33 cellular contexts compared by ENCODE assay signal in genomic region chr6:116799945-116800344, GRCh38. TPM values are rescaled to one million over a fixed set of nuclear protein-coding genes. Genes with fewer than 3 reads are reported as not detected.
"Had no signal": no experiment of that assay in that cellular context is flagged by ENCODE, and none has a peak within 500 bp of the region (broad histone marks: within the 10 kb centered on the region; RNA-seq: fewer than 3 reads in every experiment).

No MANE protein-coding gene starts in this region.

- H3K27ac ChIP-seq: stomach, suprapubic skin, testis, thoracic aorta, thyroid gland, tibial artery, tibial nerve, transverse colon, upper lobe of left lung, upper lobe of right lung, uterus, vagina had no signal

- ATAC-seq: stimulated activated effector memory CD8-positive, alpha-beta T cell treated with anti-CD3 and anti-CD28 coated beads, Interleukin-12 subunit alpha, Interleukin-12 subunit beta, amount 100 ng/mL, for 72 hours; stimulated activated memory B cell treated with anti-CD40 and anti-IgM and Interleukin-4, amounts not matched to agents 10 μg/mL and 1 μg/mL and 100 μg/mL, for 72 hours; stimulated activated naive B cell treated with anti-CD40 and anti-IgM and Interleukin-4, amounts not matched to agents 10 μg/mL and 1 μg/mL and 100 μg/mL, for 72 hours; stimulated activated naive CD8-positive, alpha-beta T cell treated with anti-CD3 and anti-CD28 coated beads, Interleukin-15, amount 100 ng/mL, for 72 hours; stimulated activated naive CD8-positive, alpha-beta T cell treated with anti-CD3 and anti-CD28 coated beads, Interleukin-15, Interleukin-2, amounts not matched to agents 100 U/mL and 50 U/mL, for 24 hours; upper lobe of right lung had no signal

- H3K27ac Mint-ChIP-seq: stimulated activated effector memory CD8-positive, alpha-beta T cell treated with anti-CD3 and anti-CD28 coated beads, Interleukin-12 subunit alpha, Interleukin-12 subunit beta, amount 100 ng/mL, for 72 hours; stimulated activated memory B cell treated with anti-CD40 and anti-IgM and Interleukin-4, amounts not matched to agents 10 μg/mL and 1 μg/mL and 100 μg/mL, for 72 hours; stimulated activated naive B cell treated with anti-CD40 and anti-IgM and Interleukin-4, amounts not matched to agents 10 μg/mL and 1 μg/mL and 100 μg/mL, for 72 hours; stimulated activated naive CD8-positive, alpha-beta T cell treated with anti-CD3 and anti-CD28 coated beads, Interleukin-15, Interleukin-2, amounts not matched to agents 100 ng/mL and 50 ng/mL, for 24 hours; type B pancreatic cell had no signal

- FAIRE-seq: urothelium cell line had no signal

- H3K9me3 ChIP-seq: stomach, suprapubic skin, testis, thoracic aorta, thyroid gland, tibial artery, tibial nerve, transverse colon, upper lobe of left lung, upper lobe of right lung, uterus, vagina had no signal

- H3K4me1 ChIP-seq: stomach, suprapubic skin, testis, thyroid gland, tibial artery, tibial nerve, transverse colon, upper lobe of left lung, upper lobe of right lung, uterus, vagina had no signal

- H3K27me3 ChIP-seq: stomach, suprapubic skin, testis, thyroid gland, tibial artery, tibial nerve, transverse colon, upper lobe of left lung, upper lobe of right lung, uterus, vagina had no signal

- H3K36me3 Mint-ChIP-seq: stimulated activated effector memory CD8-positive, alpha-beta T cell treated with anti-CD3 and anti-CD28 coated beads, Interleukin-12 subunit alpha, Interleukin-12 subunit beta, amount 100 ng/mL, for 72 hours; stimulated activated memory B cell treated with anti-CD40 and anti-IgM and Interleukin-4, amounts not matched to agents 10 μg/mL and 1 μg/mL and 100 μg/mL, for 72 hours; stimulated activated naive B cell treated with anti-CD40 and anti-IgM and Interleukin-4, amounts not matched to agents 10 μg/mL and 1 μg/mL and 100 μg/mL, for 72 hours; type B pancreatic cell had no signal

- H3K4me3 Mint-ChIP-seq: stimulated activated effector memory CD8-positive, alpha-beta T cell treated with anti-CD3 and anti-CD28 coated beads, Interleukin-12 subunit alpha, Interleukin-12 subunit beta, amount 100 ng/mL, for 72 hours; stimulated activated memory B cell treated with anti-CD40 and anti-IgM and Interleukin-4, amounts not matched to agents 10 μg/mL and 1 μg/mL and 100 μg/mL, for 72 hours; stimulated activated naive B cell treated with anti-CD40 and anti-IgM and Interleukin-4, amounts not matched to agents 10 μg/mL and 1 μg/mL and 100 μg/mL, for 72 hours; stimulated activated naive CD8-positive, alpha-beta T cell treated with anti-CD3 and anti-CD28 coated beads, Interleukin-15, amount 100 ng/mL, for 72 hours; stimulated activated naive CD8-positive, alpha-beta T cell treated with anti-CD3 and anti-CD28 coated beads, Interleukin-15, Interleukin-2, amounts not matched to agents 100 ng/mL and 50 ng/mL, for 24 hours; type B pancreatic cell had no signal

- H3K4me3 ChIP-seq: stomach, suprapubic skin, testis, thoracic aorta, thyroid gland, tibial artery, tibial nerve, transverse colon, upper lobe of left lung, upper lobe of right lung, uterus, vagina had no signal

- H3K9me3 Mint-ChIP-seq: stimulated activated effector memory CD8-positive, alpha-beta T cell treated with anti-CD3 and anti-CD28 coated beads, Interleukin-12 subunit alpha, Interleukin-12 subunit beta, amount 100 ng/mL, for 72 hours; stimulated activated memory B cell treated with anti-CD40 and anti-IgM and Interleukin-4, amounts not matched to agents 10 μg/mL and 1 μg/mL and 100 μg/mL, for 72 hours; stimulated activated naive B cell treated with anti-CD40 and anti-IgM and Interleukin-4, amounts not matched to agents 10 μg/mL and 1 μg/mL and 100 μg/mL, for 72 hours; stimulated activated naive CD8-positive, alpha-beta T cell treated with anti-CD3 and anti-CD28 coated beads, Interleukin-15, amount 100 ng/mL, for 72 hours; stimulated activated naive CD8-positive, alpha-beta T cell treated with anti-CD3 and anti-CD28 coated beads, Interleukin-15, Interleukin-2, amounts not matched to agents 100 ng/mL and 50 ng/mL, for 24 hours; type B pancreatic cell had no signal

- H3K4me1 Mint-ChIP-seq: stimulated activated effector memory CD8-positive, alpha-beta T cell treated with anti-CD3 and anti-CD28 coated beads, Interleukin-12 subunit alpha, Interleukin-12 subunit beta, amount 100 ng/mL, for 72 hours; stimulated activated memory B cell treated with anti-CD40 and anti-IgM and Interleukin-4, amounts not matched to agents 10 μg/mL and 1 μg/mL and 100 μg/mL, for 72 hours; stimulated activated naive B cell treated with anti-CD40 and anti-IgM and Interleukin-4, amounts not matched to agents 10 μg/mL and 1 μg/mL and 100 μg/mL, for 72 hours; stimulated activated naive CD8-positive, alpha-beta T cell treated with anti-CD3 and anti-CD28 coated beads, Interleukin-15, amount 100 ng/mL, for 72 hours had no signal

- H3K36me3 ChIP-seq: stomach, suprapubic skin, thoracic aorta, thyroid gland, tibial artery, tibial nerve, transverse colon, upper lobe of left lung, upper lobe of right lung, uterus, vagina had no signal

- DNase-seq: stimulated activated CD4-positive, alpha-beta T cell treated with anti-CD3 and anti-CD28 coated beads, Interleukin-2, amount 100 ng/mL, for 48 hours; stimulated activated CD4-positive, alpha-beta T cell treated with anti-CD3 and anti-CD28 coated beads, Interleukin-4, amount 100 ng/mL, for 1 hour; stimulated activated CD4-positive, alpha-beta T cell treated with anti-CD3 and anti-CD28 coated beads, Interleukin-4, amount 100 ng/mL, for 24 hours; stimulated activated CD4-positive, alpha-beta T cell treated with anti-CD3 and anti-CD28 coated beads, Interleukin-4, amount 100 ng/mL, for 4 hours; stimulated activated CD8-positive, alpha-beta memory T cell treated with anti-CD3 and anti-CD28 coated beads, Interleukin-4, amount 100 ng/mL, for 48 hours; stimulated activated naive B cell treated with anti-CD40 and anti-IgM and Interleukin-4, amounts not matched to agents 10 μg/mL and 1 μg/mL and 100 μg/mL, for 72 hours; stimulated activated naive CD4-positive, alpha-beta T cell; stimulated activated naive CD4-positive, alpha-beta T cell treated with Interleukin-2 at 50 U/mL for 16 hours; stimulated activated naive CD8-positive, alpha-beta T cell treated with anti-CD3 and anti-CD28 coated beads, Interleukin-15, amount 100 ng/mL, for 72 hours; stimulated activated naive CD8-positive, alpha-beta T cell treated with anti-CD3 and anti-CD28 coated beads, Interleukin-15, Interleukin-2, amounts not matched to agents 100 U/mL and 50 U/mL, for 24 hours; stomach; substantia nigra; testis; thyroid gland; tibial artery; transverse colon; trophoblast cell; upper lobe of left lung; upper lobe of right lung; uterus had no signal

- H3K27me3 Mint-ChIP-seq: type B pancreatic cell had no signal

RNA-seq across cellular contexts. Expression of gene GPRC6A, which starts 28.9 kb away (rescaled TPM):
- total RNA-seq: stomach, subcutaneous adipose tissue, suprapubic skin, temporal lobe, thoracic aorta, thyroid gland, tibial nerve, transverse colon, upper lobe of left lung, upper lobe of right lung, ureter, urinary bladder, vagina had no signal
- polyA plus RNA-seq: stomach, urinary bladder had no signal
